Comparison of ENCODE assay signal across 8 cellular contexts in genomic region chr1:153957744-153958110, GRCh38. TPM values are rescaled to one million over a fixed set of nuclear protein-coding genes. Genes with fewer than 3 reads are reported as not detected.
A peak's percentile ranks its signal among the peaks of the same experiment; 100 is the strongest.
DNase-seq lines count a peak whose midpoint lies in the region; ATAC-seq, FAIRE-seq and TF ChIP-seq lines count a peak whose summit lies in the region.

No MANE protein-coding gene starts in this region.

- no peaks in the 10 kb centered on the region for H3K27me3 ChIP-seq in H1 (replicated peaks in 1 of 4; ENCODE audit: control insufficient read depth in 3 of 4, extremely low read depth in 1 of 4, insufficient read depth in 3 of 4, low read length in 3 of 4)

- peak overlapping the region; percentile 100 for H3K4me3 Mint-ChIP-seq in natural killer cell treated with Interleukin-12 subunit alpha and Interleukin-12 subunit beta and Interleukin-15 and Interleukin-18, amount 100 ng/mL, for 72 hours

- peaks cover 34% of the 10 kb centered on the region for H3K79me1 ChIP-seq in H1 (ENCODE audit: low read depth, low read length)

- DNase-seq in activated CD8-positive, alpha-beta memory T cell treated with anti-CD3 and anti-CD28 coated beads for 48 hours (ENCODE audit: low read depth in 2 of 3, low spot score in 2 of 3): peak in 2 of 3 experiments; percentile 14 to 40
- no peak for DNase-seq in activated CD8-positive, alpha-beta memory T cell treated with anti-CD3 and anti-CD28 coated beads for 24 hours
- DNase-seq in T-helper 22 cell (ENCODE audit: low read depth) (peak; percentile 28), H1 (ENCODE audit: low read depth in 1 of 2, low spot score in 2 of 2) (no peak), LoVo (ENCODE audit: low spot score) (no peak), HuH-7.5 (ENCODE audit: low spot score) (no peak)
- peak; percentile 83 for DNase-seq in natural killer cell treated with Interleukin-12 subunit alpha and Interleukin-12 subunit beta and Interleukin-15 and Interleukin-18, amount 100 ng/mL, for 72 hours (ENCODE audit: low spot score)

- H2BK5ac ChIP-seq in H1 (ENCODE audit: low read depth, low read length): peak overlapping the region; percentile 96

- TF ChIP-seq EP300 in H1 (IDR thresholded peaks at IDR 0.05; ENCODE audit: borderline replicate concordance in 1 of 2, low read depth in 2 of 2, low read length in 2 of 2): no peak

- no peak overlapping the region for H2BK120ac ChIP-seq in H1 (replicated peaks; ENCODE audit: low read depth, low read length)

- peak overlapping the region; percentile 9 for H3K56ac ChIP-seq in H1 (replicated peaks; ENCODE audit: insufficient read length, low read depth, low read length)

- peak overlapping the region; percentile 92 for H3K18ac ChIP-seq in H1 (ENCODE audit: extremely low read depth, low read length)

- peaks cover 6 to 20% (median 12%) of the 10 kb centered on the region in 4 experiments for H3K4me1 ChIP-seq in H1 (replicated peaks in 1 of 4; ENCODE audit: control insufficient read depth in 3 of 4, insufficient read depth in 4 of 4, low read length in 3 of 4)

- peaks cover 36 to 68% of the 10 kb centered on the region in 2 experiments for H3K79me2 ChIP-seq in H1 (ENCODE audit: control insufficient read depth in 1 of 2, insufficient read depth in 2 of 2, low read length in 2 of 2)

- 0 out of 2 replicates have a peak overlapping the region, but pooled peaks have one; percentile 16 for H2BK15ac ChIP-seq in H1 (ENCODE audit: low read length)

- H3K27ac Mint-ChIP-seq in natural killer cell treated with Interleukin-12 subunit alpha and Interleukin-12 subunit beta and Interleukin-15 and Interleukin-18, amount 100 ng/mL, for 72 hours: peak overlapping the region; percentile 91 to 92

- ATAC-seq in HG03039 (IDR thresholded peaks at IDR 0.05; ENCODE audit: unreplicated experiment): peak; percentile 4
- ATAC-seq in natural killer cell treated with Interleukin-12 subunit alpha and Interleukin-12 subunit beta and Interleukin-15 and Interleukin-18, amount 100 ng/mL, for 72 hours: peak; percentile 34 to 41

- H2AK5ac ChIP-seq in H1 (ENCODE audit: low read depth, low read length): 0 out of 2 replicates have a peak overlapping the region, but pooled peaks have one; percentile 11

- no peaks in the 10 kb centered on the region for H3K9me3 Mint-ChIP-seq in natural killer cell treated with Interleukin-12 subunit alpha and Interleukin-12 subunit beta and Interleukin-15 and Interleukin-18, amount 100 ng/mL, for 72 hours

- H3K9me3 ChIP-seq in H1 (ENCODE audit: insufficient read depth in 2 of 2, low read depth in 1 of 2, low read length in 1 of 2): no peaks in the 10 kb centered on the region

- H2BK20ac ChIP-seq in H1 (ENCODE audit: low read length): no peak overlapping the region

- TF ChIP-seq POLR2A in H1 (IDR thresholded peaks at IDR 0.05; ENCODE audit: control extremely low read depth in 1 of 2, low read depth in 2 of 2, low read length in 2 of 2): peak; percentile 52 to 66; a peak in 2 of 3 replicates

- H4K91ac ChIP-seq in H1 (replicated peaks; ENCODE audit: insufficient read length, low read length): peak overlapping the region; percentile 76

- no peak overlapping the region for H3K14ac ChIP-seq in H1 (ENCODE audit: insufficient read length)

- peak overlapping the region; percentile 4; the same call in 1 of the 2 replicates for H2AFZ ChIP-seq in H1 (ENCODE audit: low read length)

- H3K4me2 ChIP-seq in H1 (ENCODE audit: insufficient read depth in 1 of 2, low read depth in 2 of 2, low read length in 2 of 2): peak overlapping the region; percentile 81 to 89

- POLR2A ChIA-PET in H1 (lab: Charles Lee; ENCODE audit: partially characterized antibody): interaction anchor here (0.6 to 15.7 kb wide), 12 partner anchors 11 to 214 kb away, joined by 3 to 454 read pairs (median 4); partner anchors contain the start of genes CREB3L4, DENND4B, GATAD2B and JTB

- no peak for TF ChIP-seq CTCF in H1 (IDR thresholded peaks at IDR 0.05; ENCODE audit: control extremely low read depth in 1 of 3, insufficient read depth in 1 of 3, low read depth in 1 of 3, low read length in 3 of 3)

- no peak overlapping the region for H3K4ac ChIP-seq in H1 (replicated peaks; ENCODE audit: insufficient read length, low read depth, low read length)

- 0 out of 2 replicates have a peak overlapping the region, but pooled peaks have one; percentile 60 for H2BK12ac ChIP-seq in H1 (ENCODE audit: low read depth, low read length)

- no peak for TF ChIP-seq RAD21 in H1 (IDR thresholded peaks at IDR 0.05 in 1 of 2, conservative IDR thresholded peaks at IDR 0.05 in 1 of 2; ENCODE audit: low read depth in 2 of 2, low read length in 2 of 2)

- H4K8ac ChIP-seq in H1 (ENCODE audit: extremely low read depth, insufficient read depth, low read length): peak overlapping the region; percentile 94

- H3K4me1 Mint-ChIP-seq in natural killer cell treated with Interleukin-12 subunit alpha and Interleukin-12 subunit beta and Interleukin-15 and Interleukin-18, amount 100 ng/mL, for 72 hours (ENCODE audit: low read depth in 2 of 2): peaks cover 46 to 54% of the 10 kb centered on the region in 2 donors

- H3K27ac ChIP-seq in H1 (ENCODE audit: low read depth, low read length): peak overlapping the region; percentile 77

- CTCF ChIA-PET in H1 (lab: Charles Lee; ENCODE audit: partially characterized antibody): interaction anchor here (1.0 to 6.4 kb wide), 5 partner anchors 8 to 30 kb away, joined by 3 to 31 read pairs (median 8); partner anchors contain the start of genes DENND4B and RAB13

- H3K9ac ChIP-seq in H1 (replicated peaks in 1 of 4; ENCODE audit: extremely low read depth in 1 of 4, low read depth in 3 of 4, low read length in 3 of 4): peak overlapping the region; percentile 66 to 85 (median 77)

- peak overlapping the region; percentile 66 for H4K5ac ChIP-seq in H1 (ENCODE audit: insufficient read length, low read depth, low read length)

- peaks cover 11 to 27% (median 20%) of the 10 kb centered on the region in 4 experiments for H3K36me3 ChIP-seq in H1 (ENCODE audit: control insufficient read depth in 2 of 4, insufficient read depth in 4 of 4, low read length in 3 of 4)

- H3K23ac ChIP-seq in H1 (ENCODE audit: insufficient read length): no peak overlapping the region

- peaks cover 9 to 16% of the 10 kb centered on the region in 2 experiments for H4K20me1 ChIP-seq in H1 (replicated peaks in 1 of 2; ENCODE audit: control insufficient read depth in 1 of 2, insufficient read depth in 2 of 2, low read length in 2 of 2)

- peak overlapping the region; percentile 82 to 98 (median 88) for H3K4me3 ChIP-seq in H1 (ENCODE audit: extremely low read depth in 1 of 4, insufficient read depth in 2 of 4, low read depth in 3 of 4, low read length in 4 of 4)

- H3K27me3 Mint-ChIP-seq in natural killer cell treated with Interleukin-12 subunit alpha and Interleukin-12 subunit beta and Interleukin-15 and Interleukin-18, amount 100 ng/mL, for 72 hours: no peaks in the 10 kb centered on the region

- no peak for FAIRE-seq in H1 (lab: Jason Lieb, UNC)

- H3K36me3 Mint-ChIP-seq in natural killer cell treated with Interleukin-12 subunit alpha and Interleukin-12 subunit beta and Interleukin-15 and Interleukin-18, amount 100 ng/mL, for 72 hours: peaks cover 14% of the 10 kb centered on the region

- WGBS in H1 (ENCODE audit: extremely low coverage in 1 of 2, insufficient coverage in 1 of 2, insufficient read length in 1 of 2, insufficient replicate concordance in 2 of 2, low coverage in 1 of 2, low lambda C conversion rate in 2 of 2, missing lambda C conversion rate in 1 of 2), 2 experiments: 2% methylated on average over 13 of the region's 13 CpGs; no CpG with 5 or more reads in 1 of the 2 experiments

- peaks cover 21% of the 10 kb centered on the region for H3K23me2 ChIP-seq in H1 (ENCODE audit: low read depth, low read length)

RNA-seq across cellular contexts. Expression of gene CRTC2, which starts 0.7 kb away (rescaled TPM):
- total RNA-seq in H1 (2021; fragmentation: NEBNext Ultra II Directional; extraction: Animal tissue kit (Norgen Biotek cat#: 25700)): 28.6 and 33.7 TPM in 2 replicates
- 34.3 and 38.8 TPM in 2 replicates for polyA plus RNA-seq in H1 (2011; rRNA removed)
- 22.6 TPM for polyA plus RNA-seq in H1 (2011; cell fraction: cytosol; rRNA removed)
- 101 TPM for polyA plus RNA-seq in H1 (2011; cell fraction: nucleus; rRNA removed)
- polyA plus RNA-seq in H1 (2012, experiment 1 of 2): 31.4 to 36.7 TPM (median 34.1 TPM) in 4 replicates
- polyA plus RNA-seq in H1 (2012, experiment 2 of 2): 31.5 TPM
- polyA plus RNA-seq in H1 (2013, experiment 1 of 2): 29.7 TPM
- polyA plus RNA-seq in H1 (2013, experiment 2 of 2): 24.9 TPM
- 18.6 and 26.3 TPM in 2 replicates for polyA minus RNA-seq in H1 (2011; rRNA and poly(A)+ RNA removed)
- 19.1 TPM for polyA minus RNA-seq in H1 (2011; cell fraction: cytosol; rRNA and poly(A)+ RNA removed)
- 25.6 TPM for polyA minus RNA-seq in H1 (2011; cell fraction: nucleus; rRNA and poly(A)+ RNA removed)
- 100 to 1,000 TPM; 103 to 129 TPM for total RNA-seq in natural killer cell treated with Interleukin-12 subunit alpha and Interleukin-12 subunit beta and Interleukin-15 and Interleukin-18, amount 100 ng/mL, for 72 hours

RNA-seq across cellular contexts. Expression of gene SLC39A1, which starts 5.6 kb away (rescaled TPM):
- total RNA-seq in H1 (2021; fragmentation: NEBNext Ultra II Directional; extraction: Animal tissue kit (Norgen Biotek cat#: 25700)): 238 and 244 TPM in 2 replicates
- 318 and 337 TPM in 2 replicates for polyA plus RNA-seq in H1 (2011; rRNA removed)
- 249 TPM for polyA plus RNA-seq in H1 (2011; cell fraction: cytosol; rRNA removed)
- 206 TPM for polyA plus RNA-seq in H1 (2011; cell fraction: nucleus; rRNA removed)
- polyA plus RNA-seq in H1 (2012, experiment 1 of 2): 250 to 308 TPM (median 302 TPM) in 4 replicates
- polyA plus RNA-seq in H1 (2012, experiment 2 of 2): 383 TPM
- polyA plus RNA-seq in H1 (2013, experiment 1 of 2): 302 TPM
- 352 TPM for polyA plus RNA-seq in H1 (2013, experiment 2 of 2)
- 189 and 240 TPM in 2 replicates for polyA minus RNA-seq in H1 (2011; rRNA and poly(A)+ RNA removed)
- polyA minus RNA-seq in H1 (2011; cell fraction: cytosol; rRNA and poly(A)+ RNA removed): 126 TPM
- polyA minus RNA-seq in H1 (2011; cell fraction: nucleus; rRNA and poly(A)+ RNA removed): 94.0 TPM
- 10 to 100 TPM; 65.6 to 74.2 TPM for total RNA-seq in natural killer cell treated with Interleukin-12 subunit alpha and Interleukin-12 subunit beta and Interleukin-15 and Interleukin-18, amount 100 ng/mL, for 72 hours

RNA-seq across cellular contexts. Expression of gene CREB3L4, which starts 10.0 kb away (rescaled TPM):
- total RNA-seq in H1 (2021; fragmentation: NEBNext Ultra II Directional; extraction: Animal tissue kit (Norgen Biotek cat#: 25700)): 34.4 and 37.2 TPM in 2 replicates
- 50.2 and 54.0 TPM in 2 replicates for polyA plus RNA-seq in H1 (2011; rRNA removed)
- 57.3 TPM for polyA plus RNA-seq in H1 (2011; cell fraction: cytosol; rRNA removed)
- polyA plus RNA-seq in H1 (2011; cell fraction: nucleus; rRNA removed): 103 TPM
- polyA plus RNA-seq in H1 (2012, experiment 1 of 2): 41.0 to 47.4 TPM (median 45.7 TPM) in 4 replicates
- 52.5 TPM for polyA plus RNA-seq in H1 (2012, experiment 2 of 2)
- polyA plus RNA-seq in H1 (2013, experiment 1 of 2): 35.5 TPM
- 33.0 TPM for polyA plus RNA-seq in H1 (2013, experiment 2 of 2)
- 69.0 and 69.5 TPM in 2 replicates for polyA minus RNA-seq in H1 (2011; rRNA and poly(A)+ RNA removed)
- 24.7 TPM for polyA minus RNA-seq in H1 (2011; cell fraction: cytosol; rRNA and poly(A)+ RNA removed)
- polyA minus RNA-seq in H1 (2011; cell fraction: nucleus; rRNA and poly(A)+ RNA removed): 36.2 TPM
- total RNA-seq in natural killer cell treated with Interleukin-12 subunit alpha and Interleukin-12 subunit beta and Interleukin-15 and Interleukin-18, amount 100 ng/mL, for 72 hours: 1 to 10 TPM; 4.5 to 6.1 TPM

RNA-seq across cellular contexts. Expression of gene DENND4B, which starts 11.2 kb away (rescaled TPM):
- total RNA-seq in H1 (2021; fragmentation: NEBNext Ultra II Directional; extraction: Animal tissue kit (Norgen Biotek cat#: 25700)): 61.1 and 62.8 TPM in 2 replicates
- 45.6 and 80.8 TPM in 2 replicates for polyA plus RNA-seq in H1 (2011; rRNA removed)
- polyA plus RNA-seq in H1 (2011; cell fraction: cytosol; rRNA removed): 43.8 TPM
- 447 TPM for polyA plus RNA-seq in H1 (2011; cell fraction: nucleus; rRNA removed)
- 46.8 to 78.5 TPM (median 62.4 TPM) in 4 replicates for polyA plus RNA-seq in H1 (2012, experiment 1 of 2)
- polyA plus RNA-seq in H1 (2012, experiment 2 of 2): 37.6 TPM
- polyA plus RNA-seq in H1 (2013, experiment 1 of 2): 32.7 TPM
- polyA plus RNA-seq in H1 (2013, experiment 2 of 2): 29.6 TPM
- 38.0 and 44.4 TPM in 2 replicates for polyA minus RNA-seq in H1 (2011; rRNA and poly(A)+ RNA removed)
- polyA minus RNA-seq in H1 (2011; cell fraction: cytosol; rRNA and poly(A)+ RNA removed): 42.5 TPM
- polyA minus RNA-seq in H1 (2011; cell fraction: nucleus; rRNA and poly(A)+ RNA removed): 138 TPM
- 100 to 1,000 TPM; 161 to 205 TPM for total RNA-seq in natural killer cell treated with Interleukin-12 subunit alpha and Interleukin-12 subunit beta and Interleukin-15 and Interleukin-18, amount 100 ng/mL, for 72 hours

RNA-seq across cellular contexts. Expression of gene JTB, which starts 19.7 kb away (rescaled TPM):
- 91.1 and 93.0 TPM in 2 replicates for total RNA-seq in H1 (2021; fragmentation: NEBNext Ultra II Directional; extraction: Animal tissue kit (Norgen Biotek cat#: 25700))
- 122 and 136 TPM in 2 replicates for polyA plus RNA-seq in H1 (2011; rRNA removed)
- 124 TPM for polyA plus RNA-seq in H1 (2011; cell fraction: cytosol; rRNA removed)
- polyA plus RNA-seq in H1 (2011; cell fraction: nucleus; rRNA removed): 125 TPM
- 74.0 to 99.6 TPM (median 80.6 TPM) in 4 replicates for polyA plus RNA-seq in H1 (2012, experiment 1 of 2)
- polyA plus RNA-seq in H1 (2012, experiment 2 of 2): 119 TPM
- 101 TPM for polyA plus RNA-seq in H1 (2013, experiment 1 of 2)
- polyA plus RNA-seq in H1 (2013, experiment 2 of 2): 115 TPM
- polyA minus RNA-seq in H1 (2011; rRNA and poly(A)+ RNA removed): 26.2 and 32.2 TPM in 2 replicates
- polyA minus RNA-seq in H1 (2011; cell fraction: cytosol; rRNA and poly(A)+ RNA removed): 30.1 TPM
- polyA minus RNA-seq in H1 (2011; cell fraction: nucleus; rRNA and poly(A)+ RNA removed): 22.4 TPM
- 100 to 1,000 TPM; 164 to 255 TPM for total RNA-seq in natural killer cell treated with Interleukin-12 subunit alpha and Interleukin-12 subunit beta and Interleukin-15 and Interleukin-18, amount 100 ng/mL, for 72 hours

Comparison
In these comparisons a context has a peak if more than half of its experiments do, and no peak if none do; other contexts are left out.
1. DNase-seq: peak in activated CD8-positive, alpha-beta memory T cell treated with anti-CD3 and anti-CD28 coated beads for 48 hours (2 of 3), T-helper 22 cell (single experiment) and natural killer cell treated with Interleukin-12 subunit alpha and Interleukin-12 subunit beta and Interleukin-15 and Interleukin-18, amount 100 ng/mL, for 72 hours (single experiment); none in activated CD8-positive, alpha-beta memory T cell treated with anti-CD3 and anti-CD28 coated beads for 24 hours (single experiment), H1 (0 of 2), LoVo (single experiment) and HuH-7.5 (single experiment).